1 cellular context compared by ENCODE assay signal in the genomic region with DNA sequence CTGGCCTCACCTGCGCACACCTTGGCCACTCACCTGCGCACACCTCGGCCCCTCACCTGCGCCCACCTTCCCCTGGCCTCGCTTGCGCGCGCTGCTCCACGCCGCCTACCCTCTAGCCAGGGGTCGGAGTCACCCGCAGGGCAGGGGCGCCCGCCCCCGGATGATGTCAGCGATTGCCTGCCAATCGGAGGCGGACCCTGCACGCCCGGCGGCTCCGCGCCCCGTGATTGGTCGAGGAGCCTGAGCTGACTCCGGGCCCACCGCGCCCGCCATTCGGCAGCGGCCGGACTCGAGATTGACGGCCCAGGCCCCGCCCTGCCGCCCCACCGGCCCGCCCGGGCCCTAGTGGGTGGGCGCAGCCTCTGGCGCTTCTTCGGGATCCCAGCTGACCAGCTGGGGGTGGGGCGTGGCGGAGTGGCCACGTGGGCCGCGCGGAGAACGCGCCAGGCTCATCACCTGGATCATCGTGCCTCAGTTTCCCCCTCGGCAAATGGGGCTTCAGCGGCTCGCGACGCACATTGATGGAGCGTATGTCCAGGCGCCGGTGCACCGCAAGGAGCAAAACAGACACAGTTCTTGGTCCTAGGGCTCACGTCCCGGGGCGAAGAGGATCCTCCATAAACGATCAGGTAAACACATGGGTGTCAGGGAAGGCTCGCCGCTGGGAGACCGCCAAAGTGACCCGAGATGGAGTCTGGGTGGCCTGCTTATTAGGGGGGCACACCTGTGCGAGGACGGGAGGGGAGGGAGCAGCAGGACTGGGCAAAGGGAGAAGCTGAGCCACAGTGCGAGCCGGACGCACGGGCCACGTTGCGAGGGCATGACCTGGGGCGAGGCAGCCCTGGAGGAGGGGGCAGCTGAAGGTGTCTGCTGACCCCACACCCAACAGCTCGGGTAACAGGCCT.
TF ChIP-seq lines count a peak whose summit lies in the region.

A gene with protein sequence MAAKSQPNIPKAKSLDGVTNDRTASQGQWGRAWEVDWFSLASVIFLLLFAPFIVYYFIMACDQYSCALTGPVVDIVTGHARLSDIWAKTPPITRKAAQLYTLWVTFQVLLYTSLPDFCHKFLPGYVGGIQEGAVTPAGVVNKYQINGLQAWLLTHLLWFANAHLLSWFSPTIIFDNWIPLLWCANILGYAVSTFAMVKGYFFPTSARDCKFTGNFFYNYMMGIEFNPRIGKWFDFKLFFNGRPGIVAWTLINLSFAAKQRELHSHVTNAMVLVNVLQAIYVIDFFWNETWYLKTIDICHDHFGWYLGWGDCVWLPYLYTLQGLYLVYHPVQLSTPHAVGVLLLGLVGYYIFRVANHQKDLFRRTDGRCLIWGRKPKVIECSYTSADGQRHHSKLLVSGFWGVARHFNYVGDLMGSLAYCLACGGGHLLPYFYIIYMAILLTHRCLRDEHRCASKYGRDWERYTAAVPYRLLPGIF (minus strand): TSS at position 137 of the 905 bp plus-strand sequence. CDS start 3,441 bp downstream, outside the sequence.

TF ChIP-seq in HepG2, 621 proteins besides CTCF, POLR2A, EP300 and RAD21 (continued from another document and continues in another):
- TF ChIP-seq, protein P1, sequence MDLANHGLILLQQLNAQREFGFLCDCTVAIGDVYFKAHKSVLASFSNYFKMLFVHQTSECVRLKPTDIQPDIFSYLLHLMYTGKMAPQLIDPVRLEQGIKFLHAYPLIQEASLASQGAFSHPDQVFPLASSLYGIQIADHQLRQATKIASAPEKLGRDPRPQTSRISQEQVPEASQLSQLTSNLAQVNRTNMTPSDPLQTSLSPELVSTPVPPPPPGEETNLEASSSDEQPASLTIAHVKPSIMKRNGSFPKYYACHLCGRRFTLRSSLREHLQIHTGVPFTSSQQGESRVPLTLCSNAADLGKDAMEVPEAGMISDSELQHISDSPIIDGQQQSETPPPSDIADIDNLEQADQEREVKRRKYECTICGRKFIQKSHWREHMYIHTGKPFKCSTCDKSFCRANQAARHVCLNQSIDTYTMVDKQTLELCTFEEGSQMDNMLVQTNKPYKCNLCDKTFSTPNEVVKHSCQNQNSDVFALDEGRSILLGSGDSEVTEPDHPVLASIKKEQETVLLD (CRISPR knock-in tag; IDR thresholded peaks at IDR 0.05; ENCODE audit: low read depth): peak; percentile 50; the same call in 1 of the 2 replicates
- TF ChIP-seq MAFG (CRISPR knock-in tag; IDR thresholded peaks at IDR 0.05) (no peak), PITX1 (CRISPR knock-in tag; IDR thresholded peaks at IDR 0.05) (no peak; the same call in 1 of the 2 replicates), ZNF383 (CRISPR knock-in tag; IDR thresholded peaks at IDR 0.05; ENCODE audit: borderline replicate concordance) (no peak), NFKBIZ (CRISPR knock-in tag; IDR thresholded peaks at IDR 0.05) (peak; percentile 58; the same call in 1 of the 2 replicates), JARID2 (CRISPR knock-in tag; IDR thresholded peaks at IDR 0.05; ENCODE audit: insufficient replicate concordance) (peak; percentile 84), ZNF816 (CRISPR knock-in tag; IDR thresholded peaks at IDR 0.05; ENCODE audit: borderline replicate concordance) (0 out of 2 replicates have a peak, but pooled peaks have one; percentile 61), ZNF180 (CRISPR knock-in tag; IDR thresholded peaks at IDR 0.05; ENCODE audit: borderline replicate concordance, low read depth) (no peak), ZNF670 (CRISPR knock-in tag; IDR thresholded peaks at IDR 0.05; ENCODE audit: borderline replicate concordance) (peak; percentile 79; the same call in 1 of the 2 replicates), ZFYVE20 (CRISPR knock-in tag; IDR thresholded peaks at IDR 0.05; ENCODE audit: borderline replicate concordance, low read depth) (no peak), UBTF (CRISPR knock-in tag; IDR thresholded peaks at IDR 0.05) (no peak; the same call in 1 of the 2 replicates), KMT2B (CRISPR knock-in tag; IDR thresholded peaks at IDR 0.05) (peak; percentile 75), TMF1 (CRISPR knock-in tag; IDR thresholded peaks at IDR 0.05; ENCODE audit: low read depth) (no peak; the same call in 1 of the 2 replicates), TBL1XR1 (IDR thresholded peaks at IDR 0.05; ENCODE audit: borderline replicate concordance, low read length, partially characterized antibody) (no peak), TP53 (CRISPR knock-in tag; conservative IDR thresholded peaks at IDR 0.05) (no peak), ZFP37 (CRISPR knock-in tag; IDR thresholded peaks at IDR 0.05; ENCODE audit: borderline replicate concordance) (no peak), ZNF124 (CRISPR knock-in tag; IDR thresholded peaks at IDR 0.05) (no peak), ZNF274 (CRISPR knock-in tag; IDR thresholded peaks at IDR 0.05) (peak; percentile 89), ZNF101 (CRISPR knock-in tag; IDR thresholded peaks at IDR 0.05; ENCODE audit: borderline replicate concordance, low read depth) (no peak), ZNF350 (CRISPR knock-in tag; IDR thresholded peaks at IDR 0.05; ENCODE audit: borderline replicate concordance, low read depth) (peak; percentile 36; the same call in 1 of the 2 replicates), ZNF709 (CRISPR knock-in tag; IDR thresholded peaks at IDR 0.05) (no peak; the same call in 1 of the 2 replicates), MIER2 (CRISPR knock-in tag; IDR thresholded peaks at IDR 0.05) (peak; percentile 21; the same call in 1 of the 2 replicates), TGIF2 (CRISPR knock-in tag; IDR thresholded peaks at IDR 0.05) (peak; percentile 48; the same call in 1 of the 2 replicates), POLR2G (IDR thresholded peaks at IDR 0.05; ENCODE audit: low read depth, low read length) (peak; percentile 82)
- TF ChIP-seq, protein P2, sequence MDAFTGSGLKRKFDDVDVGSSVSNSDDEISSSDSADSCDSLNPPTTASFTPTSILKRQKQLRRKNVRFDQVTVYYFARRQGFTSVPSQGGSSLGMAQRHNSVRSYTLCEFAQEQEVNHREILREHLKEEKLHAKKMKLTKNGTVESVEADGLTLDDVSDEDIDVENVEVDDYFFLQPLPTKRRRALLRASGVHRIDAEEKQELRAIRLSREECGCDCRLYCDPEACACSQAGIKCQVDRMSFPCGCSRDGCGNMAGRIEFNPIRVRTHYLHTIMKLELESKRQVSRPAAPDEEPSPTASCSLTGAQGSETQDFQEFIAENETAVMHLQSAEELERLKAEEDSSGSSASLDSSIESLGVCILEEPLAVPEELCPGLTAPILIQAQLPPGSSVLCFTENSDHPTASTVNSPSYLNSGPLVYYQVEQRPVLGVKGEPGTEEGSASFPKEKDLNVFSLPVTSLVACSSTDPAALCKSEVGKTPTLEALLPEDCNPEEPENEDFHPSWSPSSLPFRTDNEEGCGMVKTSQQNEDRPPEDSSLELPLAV (CRISPR knock-in tag; conservative IDR thresholded peaks at IDR 0.05; ENCODE audit: low read depth): 0 out of 2 replicates have a peak, but pooled peaks have one; percentile 58
- TF ChIP-seq, protein P3, sequence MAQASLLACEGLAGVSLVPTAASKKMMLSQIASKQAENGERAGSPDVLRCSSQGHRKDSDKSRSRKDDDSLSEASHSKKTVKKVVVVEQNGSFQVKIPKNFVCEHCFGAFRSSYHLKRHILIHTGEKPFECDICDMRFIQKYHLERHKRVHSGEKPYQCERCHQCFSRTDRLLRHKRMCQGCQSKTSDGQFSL (CRISPR knock-in tag; IDR thresholded peaks at IDR 0.05): no peak
- TF ChIP-seq, protein P4, sequence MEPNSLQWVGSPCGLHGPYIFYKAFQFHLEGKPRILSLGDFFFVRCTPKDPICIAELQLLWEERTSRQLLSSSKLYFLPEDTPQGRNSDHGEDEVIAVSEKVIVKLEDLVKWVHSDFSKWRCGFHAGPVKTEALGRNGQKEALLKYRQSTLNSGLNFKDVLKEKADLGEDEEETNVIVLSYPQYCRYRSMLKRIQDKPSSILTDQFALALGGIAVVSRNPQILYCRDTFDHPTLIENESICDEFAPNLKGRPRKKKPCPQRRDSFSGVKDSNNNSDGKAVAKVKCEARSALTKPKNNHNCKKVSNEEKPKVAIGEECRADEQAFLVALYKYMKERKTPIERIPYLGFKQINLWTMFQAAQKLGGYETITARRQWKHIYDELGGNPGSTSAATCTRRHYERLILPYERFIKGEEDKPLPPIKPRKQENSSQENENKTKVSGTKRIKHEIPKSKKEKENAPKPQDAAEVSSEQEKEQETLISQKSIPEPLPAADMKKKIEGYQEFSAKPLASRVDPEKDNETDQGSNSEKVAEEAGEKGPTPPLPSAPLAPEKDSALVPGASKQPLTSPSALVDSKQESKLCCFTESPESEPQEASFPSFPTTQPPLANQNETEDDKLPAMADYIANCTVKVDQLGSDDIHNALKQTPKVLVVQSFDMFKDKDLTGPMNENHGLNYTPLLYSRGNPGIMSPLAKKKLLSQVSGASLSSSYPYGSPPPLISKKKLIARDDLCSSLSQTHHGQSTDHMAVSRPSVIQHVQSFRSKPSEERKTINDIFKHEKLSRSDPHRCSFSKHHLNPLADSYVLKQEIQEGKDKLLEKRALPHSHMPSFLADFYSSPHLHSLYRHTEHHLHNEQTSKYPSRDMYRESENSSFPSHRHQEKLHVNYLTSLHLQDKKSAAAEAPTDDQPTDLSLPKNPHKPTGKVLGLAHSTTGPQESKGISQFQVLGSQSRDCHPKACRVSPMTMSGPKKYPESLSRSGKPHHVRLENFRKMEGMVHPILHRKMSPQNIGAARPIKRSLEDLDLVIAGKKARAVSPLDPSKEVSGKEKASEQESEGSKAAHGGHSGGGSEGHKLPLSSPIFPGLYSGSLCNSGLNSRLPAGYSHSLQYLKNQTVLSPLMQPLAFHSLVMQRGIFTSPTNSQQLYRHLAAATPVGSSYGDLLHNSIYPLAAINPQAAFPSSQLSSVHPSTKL (CRISPR knock-in tag; IDR thresholded peaks at IDR 0.05): no peak
- TF ChIP-seq, protein P5, sequence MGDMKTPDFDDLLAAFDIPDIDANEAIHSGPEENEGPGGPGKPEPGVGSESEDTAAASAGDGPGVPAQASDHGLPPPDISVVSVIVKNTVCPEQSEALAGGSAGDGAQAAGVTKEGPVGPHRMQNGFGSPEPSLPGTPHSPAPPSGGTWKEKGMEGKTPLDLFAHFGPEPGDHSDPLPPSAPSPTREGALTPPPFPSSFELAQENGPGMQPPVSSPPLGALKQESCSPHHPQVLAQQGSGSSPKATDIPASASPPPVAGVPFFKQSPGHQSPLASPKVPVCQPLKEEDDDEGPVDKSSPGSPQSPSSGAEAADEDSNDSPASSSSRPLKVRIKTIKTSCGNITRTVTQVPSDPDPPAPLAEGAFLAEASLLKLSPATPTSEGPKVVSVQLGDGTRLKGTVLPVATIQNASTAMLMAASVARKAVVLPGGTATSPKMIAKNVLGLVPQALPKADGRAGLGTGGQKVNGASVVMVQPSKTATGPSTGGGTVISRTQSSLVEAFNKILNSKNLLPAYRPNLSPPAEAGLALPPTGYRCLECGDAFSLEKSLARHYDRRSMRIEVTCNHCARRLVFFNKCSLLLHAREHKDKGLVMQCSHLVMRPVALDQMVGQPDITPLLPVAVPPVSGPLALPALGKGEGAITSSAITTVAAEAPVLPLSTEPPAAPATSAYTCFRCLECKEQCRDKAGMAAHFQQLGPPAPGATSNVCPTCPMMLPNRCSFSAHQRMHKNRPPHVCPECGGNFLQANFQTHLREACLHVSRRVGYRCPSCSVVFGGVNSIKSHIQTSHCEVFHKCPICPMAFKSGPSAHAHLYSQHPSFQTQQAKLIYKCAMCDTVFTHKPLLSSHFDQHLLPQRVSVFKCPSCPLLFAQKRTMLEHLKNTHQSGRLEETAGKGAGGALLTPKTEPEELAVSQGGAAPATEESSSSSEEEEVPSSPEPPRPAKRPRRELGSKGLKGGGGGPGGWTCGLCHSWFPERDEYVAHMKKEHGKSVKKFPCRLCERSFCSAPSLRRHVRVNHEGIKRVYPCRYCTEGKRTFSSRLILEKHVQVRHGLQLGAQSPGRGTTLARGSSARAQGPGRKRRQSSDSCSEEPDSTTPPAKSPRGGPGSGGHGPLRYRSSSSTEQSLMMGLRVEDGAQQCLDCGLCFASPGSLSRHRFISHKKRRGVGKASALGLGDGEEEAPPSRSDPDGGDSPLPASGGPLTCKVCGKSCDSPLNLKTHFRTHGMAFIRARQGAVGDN (CRISPR knock-in tag; IDR thresholded peaks at IDR 0.05): peak; percentile 98
- TF ChIP-seq, protein P6, sequence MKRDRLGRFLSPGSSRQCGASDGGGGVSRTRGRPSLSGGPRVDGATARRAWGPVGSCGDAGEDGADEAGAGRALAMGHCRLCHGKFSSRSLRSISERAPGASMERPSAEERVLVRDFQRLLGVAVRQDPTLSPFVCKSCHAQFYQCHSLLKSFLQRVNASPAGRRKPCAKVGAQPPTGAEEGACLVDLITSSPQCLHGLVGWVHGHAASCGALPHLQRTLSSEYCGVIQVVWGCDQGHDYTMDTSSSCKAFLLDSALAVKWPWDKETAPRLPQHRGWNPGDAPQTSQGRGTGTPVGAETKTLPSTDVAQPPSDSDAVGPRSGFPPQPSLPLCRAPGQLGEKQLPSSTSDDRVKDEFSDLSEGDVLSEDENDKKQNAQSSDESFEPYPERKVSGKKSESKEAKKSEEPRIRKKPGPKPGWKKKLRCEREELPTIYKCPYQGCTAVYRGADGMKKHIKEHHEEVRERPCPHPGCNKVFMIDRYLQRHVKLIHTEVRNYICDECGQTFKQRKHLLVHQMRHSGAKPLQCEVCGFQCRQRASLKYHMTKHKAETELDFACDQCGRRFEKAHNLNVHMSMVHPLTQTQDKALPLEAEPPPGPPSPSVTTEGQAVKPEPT (CRISPR knock-in tag; IDR thresholded peaks at IDR 0.05; ENCODE audit: low read depth): peak; percentile 46; the same call in 1 of the 2 replicates
- TF ChIP-seq, protein P7, sequence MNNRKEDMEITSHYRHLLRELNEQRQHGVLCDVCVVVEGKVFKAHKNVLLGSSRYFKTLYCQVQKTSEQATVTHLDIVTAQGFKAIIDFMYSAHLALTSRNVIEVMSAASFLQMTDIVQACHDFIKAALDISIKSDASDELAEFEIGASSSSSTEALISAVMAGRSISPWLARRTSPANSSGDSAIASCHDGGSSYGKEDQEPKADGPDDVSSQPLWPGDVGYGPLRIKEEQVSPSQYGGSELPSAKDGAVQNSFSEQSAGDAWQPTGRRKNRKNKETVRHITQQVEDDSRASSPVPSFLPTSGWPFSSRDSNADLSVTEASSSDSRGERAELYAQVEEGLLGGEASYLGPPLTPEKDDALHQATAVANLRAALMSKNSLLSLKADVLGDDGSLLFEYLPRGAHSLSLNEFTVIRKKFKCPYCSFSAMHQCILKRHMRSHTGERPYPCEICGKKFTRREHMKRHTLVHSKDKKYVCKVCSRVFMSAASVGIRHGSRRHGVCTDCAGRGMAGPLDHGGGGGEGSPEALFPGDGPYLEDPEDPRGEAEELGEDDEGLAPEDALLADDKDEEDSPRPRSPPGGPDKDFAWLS (CRISPR knock-in tag; IDR thresholded peaks at IDR 0.05; ENCODE audit: borderline replicate concordance): 0 out of 2 replicates have a peak, but pooled peaks have one; percentile 33
